In the genomic region with DNA sequence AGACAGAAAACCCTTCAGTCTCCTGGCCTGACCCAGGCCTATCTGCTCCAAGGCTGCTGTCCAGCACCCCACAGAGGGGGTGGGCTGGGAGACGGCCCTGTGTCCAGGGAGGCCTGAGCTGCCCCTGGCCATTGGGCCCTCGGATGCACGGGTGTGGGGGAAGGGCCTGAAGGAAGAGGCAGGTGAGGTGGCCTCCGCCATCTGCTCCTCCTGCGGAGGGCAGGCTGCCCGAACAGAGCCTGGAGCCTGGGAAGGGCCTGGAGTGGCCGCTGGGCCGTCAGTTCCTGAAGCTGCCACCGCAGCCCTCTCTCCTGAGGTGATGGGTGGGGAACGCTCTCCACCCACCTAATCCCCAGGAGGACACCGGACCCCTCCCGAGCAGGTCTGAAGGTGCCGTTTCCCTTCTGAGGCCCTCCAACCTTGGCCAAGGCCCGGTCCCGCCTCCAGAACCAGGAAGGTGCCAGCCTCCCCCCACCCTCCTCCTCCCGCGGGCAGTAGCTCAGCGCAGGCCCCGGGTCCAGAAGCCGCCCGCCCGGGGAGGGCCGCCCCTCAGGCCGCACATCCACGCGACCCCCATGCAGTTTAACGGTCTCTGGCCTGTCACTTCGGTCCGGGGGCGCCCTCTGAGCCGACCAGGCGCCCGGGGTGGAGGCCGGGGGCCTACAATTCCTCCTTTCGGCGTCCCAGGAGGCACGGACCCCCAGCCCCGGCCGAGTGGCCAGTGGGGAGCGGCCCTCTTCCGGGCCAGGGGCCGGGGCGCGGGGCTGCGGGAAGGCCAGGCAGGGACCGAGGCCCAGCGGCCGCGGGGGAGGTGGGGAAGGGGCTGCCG, we compare ENCODE assay signal across 8 cellular contexts. TPM values are rescaled to one million over a fixed set of nuclear protein-coding genes. Genes with fewer than 3 reads are reported as not detected.
DNase-seq lines count a peak whose midpoint lies in the region; ATAC-seq and TF ChIP-seq lines count a peak whose summit lies in the region.
"Had no signal": no experiment of that assay in that cellular context is flagged by ENCODE, and none has a peak within 500 bp of the region (broad histone marks: within the 10 kb centered on the region; RNA-seq: fewer than 3 reads in every experiment).

No MANE protein-coding gene starts in this region.

- peak overlapping the region; percentile 55 for H3K4me3 Mint-ChIP-seq in WTC11

- H3K27me3 Mint-ChIP-seq in WTC11 (ENCODE audit: low read depth) = peaks cover 85% of the 10 kb centered on the region

- CTCF ChIA-PET in WTC11 (lab: Charles Lee) = interaction anchor here (1.3 to 4.5 kb wide), 4 partner anchors 8 to 81 kb away, joined by 5 to 25 read pairs (median 6); a partner anchor contains a TSS

- no peak for TF ChIP-seq CTCF in WTC11 (IDR thresholded peaks at IDR 0.05)
- no peak for TF ChIP-seq CTCF in parathyroid adenoma (IDR thresholded peaks at IDR 0.05)

- no peaks in the 10 kb centered on the region for H3K4me1 Mint-ChIP-seq in WTC11

- H3K36me3 ChIP-seq in parathyroid adenoma (ENCODE audit: control insufficient read depth, insufficient read depth, low read length) = no peaks in the 10 kb centered on the region
- H3K36me3 ChIP-seq: esophagus squamous epithelium, vagina had no signal

- no peak overlapping the region for H3K4me3 ChIP-seq in parathyroid adenoma (ENCODE audit: low read depth, low read length)

- peaks cover 28% of the 10 kb centered on the region for H3K79me2 ChIP-seq in parathyroid adenoma

- H3K27me3 ChIP-seq in parathyroid adenoma (ENCODE audit: control insufficient read depth, insufficient read depth, low read length) = peaks cover 13% of the 10 kb centered on the region

- no peaks in the 10 kb centered on the region for H3K9me3 Mint-ChIP-seq in WTC11

- DNase-seq in NCI-H1417 (lab: John Stamatoyannopoulos, UW) (peak in 2 of 3 experiments; percentile 47 to 54), NCI-H1417 treated with DMSO at 0.1 percent for 48 hours (lab: John Stamatoyannopoulos, UW) (no peak), WTC11 (ENCODE audit: low spot score) (no peak), SHP77 treated with DMSO at 0.1 percent for 48 hours (lab: John Stamatoyannopoulos, UW) (no peak), NCI-H128 (lab: John Stamatoyannopoulos, UW; ENCODE audit: unreplicated experiment) (no peak)
- DNase-seq: esophagus squamous epithelium had no signal

- no peak overlapping the region for H3K4me2 ChIP-seq in parathyroid adenoma (ENCODE audit: low read length)

- no peak overlapping the region for H3K27ac Mint-ChIP-seq in WTC11

- POLR2A ChIA-PET in WTC11 (lab: Charles Lee) = interaction anchor here (0.8 to 1.0 kb wide), 2 partner anchors 9 to 83 kb away, joined by 3 read pairs; a partner anchor contains a TSS

- H3K36me3 Mint-ChIP-seq in WTC11 = no peaks in the 10 kb centered on the region

- H3K9me3 ChIP-seq in parathyroid adenoma (ENCODE audit: control insufficient read depth, low read length) = no peaks in the 10 kb centered on the region
- H3K9me3 ChIP-seq: esophagus squamous epithelium, vagina had no signal

- no peak overlapping the region for H3K9ac ChIP-seq in parathyroid adenoma

- ATAC-seq in WTC11 = 0 out of 2 replicates have a peak, but pooled peaks have one; percentile 2

- peaks cover 1% of the 10 kb centered on the region for H3K4me1 ChIP-seq in parathyroid adenoma

- H2AFZ ChIP-seq in parathyroid adenoma = peak overlapping the region; percentile 17

- peak overlapping the region; percentile 47 for H3K27ac ChIP-seq in parathyroid adenoma
- H3K27ac ChIP-seq: esophagus squamous epithelium, vagina had no signal

TF ChIP-seq in WTC11, 78 proteins besides CTCF, POLR2A, EP300 and RAD21:
- 0 out of 2 replicates have a peak, but pooled peaks have one; percentile 21 for TF ChIP-seq RELA (CRISPR knock-in tag; IDR thresholded peaks at IDR 0.05; ENCODE audit: borderline replicate concordance)
- TF ChIP-seq, protein P1, sequence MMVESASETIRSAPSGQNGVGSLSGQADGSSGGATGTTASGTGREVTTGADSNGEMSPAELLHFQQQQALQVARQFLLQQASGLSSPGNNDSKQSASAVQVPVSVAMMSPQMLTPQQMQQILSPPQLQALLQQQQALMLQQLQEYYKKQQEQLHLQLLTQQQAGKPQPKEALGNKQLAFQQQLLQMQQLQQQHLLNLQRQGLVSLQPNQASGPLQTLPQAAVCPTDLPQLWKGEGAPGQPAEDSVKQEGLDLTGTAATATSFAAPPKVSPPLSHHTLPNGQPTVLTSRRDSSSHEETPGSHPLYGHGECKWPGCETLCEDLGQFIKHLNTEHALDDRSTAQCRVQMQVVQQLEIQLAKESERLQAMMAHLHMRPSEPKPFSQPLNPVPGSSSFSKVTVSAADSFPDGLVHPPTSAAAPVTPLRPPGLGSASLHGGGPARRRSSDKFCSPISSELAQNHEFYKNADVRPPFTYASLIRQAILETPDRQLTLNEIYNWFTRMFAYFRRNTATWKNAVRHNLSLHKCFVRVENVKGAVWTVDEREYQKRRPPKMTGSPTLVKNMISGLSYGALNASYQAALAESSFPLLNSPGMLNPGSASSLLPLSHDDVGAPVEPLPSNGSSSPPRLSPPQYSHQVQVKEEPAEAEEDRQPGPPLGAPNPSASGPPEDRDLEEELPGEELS (CRISPR knock-in tag; IDR thresholded peaks at IDR 0.05) = no peak
- TF ChIP-seq ETV6 (CRISPR knock-in tag; IDR thresholded peaks at IDR 0.05) = no peak
- TF ChIP-seq, protein P2, sequence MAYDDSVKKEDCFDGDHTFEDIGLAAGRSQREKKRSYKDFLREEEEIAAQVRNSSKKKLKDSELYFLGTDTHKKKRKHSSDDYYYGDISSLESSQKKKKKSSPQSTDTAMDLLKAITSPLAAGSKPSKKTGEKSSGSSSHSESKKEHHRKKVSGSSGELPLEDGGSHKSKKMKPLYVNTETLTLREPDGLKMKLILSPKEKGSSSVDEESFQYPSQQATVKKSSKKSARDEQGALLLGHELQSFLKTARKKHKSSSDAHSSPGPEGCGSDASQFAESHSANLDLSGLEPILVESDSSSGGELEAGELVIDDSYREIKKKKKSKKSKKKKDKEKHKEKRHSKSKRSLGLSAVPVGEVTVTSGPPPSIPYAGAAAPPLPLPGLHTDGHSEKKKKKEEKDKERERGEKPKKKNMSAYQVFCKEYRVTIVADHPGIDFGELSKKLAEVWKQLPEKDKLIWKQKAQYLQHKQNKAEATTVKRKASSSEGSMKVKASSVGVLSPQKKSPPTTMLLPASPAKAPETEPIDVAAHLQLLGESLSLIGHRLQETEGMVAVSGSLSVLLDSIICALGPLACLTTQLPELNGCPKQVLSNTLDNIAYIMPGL (CRISPR knock-in tag; IDR thresholded peaks at IDR 0.05) = peak; percentile 38; the same call in 1 of the 2 replicates

RNA-seq across cellular contexts. Expression of a gene that starts 0.8 kb away (rescaled TPM):
- total RNA-seq in WTC11 (2021) = 22.7 to 28.6 TPM (median 27.3 TPM) in 3 replicates

RNA-seq across cellular contexts. Expression of a gene that starts 10.2 kb away (rescaled TPM):
- 30.9 to 64.3 TPM (median 61.4 TPM) in 3 replicates for total RNA-seq in WTC11 (2021)

RNA-seq across cellular contexts. Expression of a gene that starts 14.6 kb away (rescaled TPM):
- 25.5 to 28.2 TPM (median 26.3 TPM) in 3 replicates for total RNA-seq in WTC11 (2021)

RNA-seq across cellular contexts. Expression of a gene that starts 16.2 kb away (rescaled TPM):
- total RNA-seq in WTC11 (2021) = 40.6 to 43.1 TPM (median 43.0 TPM) in 3 replicates

RNA-seq across cellular contexts. Expression of a gene that starts 20.6 kb away (rescaled TPM):
- total RNA-seq in WTC11 (2021) = 59.6 to 63.4 TPM (median 61.2 TPM) in 3 replicates

Comparison
In these comparisons a context has a peak if more than half of its experiments do, and no peak if none do; other contexts are left out.
1. DNase-seq: peak in NCI-H1417 (2 of 3); none in NCI-H1417 treated with DMSO at 0.1 percent for 48 hours (single experiment), WTC11 (single experiment), SHP77 treated with DMSO at 0.1 percent for 48 hours (single experiment) and NCI-H128 (single experiment).